ENCODE assay signal across 1 cellular context in genomic region chr11:129185082-129185481, GRCh38. TPM values are rescaled to one million over a fixed set of nuclear protein-coding genes. Genes with fewer than 3 reads are reported as not detected.
"Had no signal": no experiment of that assay in that cellular context is flagged by ENCODE, and none has a peak within 500 bp of the region (broad histone marks: within the 10 kb centered on the region; RNA-seq: fewer than 3 reads in every experiment).

No MANE protein-coding gene starts in this region.

RNA-seq across cellular contexts. Expression of gene ARHGAP32, which starts 7.0 kb away (rescaled TPM):
- total RNA-seq: G401 had no signal
